8 cellular contexts compared by ENCODE assay signal in genomic region chr17:29140631-29141483, GRCh38. TPM values are rescaled to one million over a fixed set of nuclear protein-coding genes. Genes with fewer than 3 reads are reported as not detected.
DNase-seq lines count a peak whose midpoint lies in the region; ATAC-seq and TF ChIP-seq lines count a peak whose summit lies in the region.

No MANE protein-coding gene starts in this region.

- H3K9me3 ChIP-seq in CD8-positive, alpha-beta memory T cell (ENCODE audit: low read length): no peaks in the 10 kb centered on the region
- no peaks in the 10 kb centered on the region for H3K9me3 ChIP-seq in Karpas-422 (ENCODE audit: low read length)
- no peaks in the 10 kb centered on the region for H3K9me3 ChIP-seq in parathyroid adenoma (ENCODE audit: control insufficient read depth, low read length)

- peak overlapping the region; percentile 97 to 99 (median 98) for H3K27ac Mint-ChIP-seq in CD8-positive, alpha-beta memory T cell
- H3K27ac Mint-ChIP-seq in activated CD4-positive, alpha-beta T cell treated with anti-CD3 and anti-CD28 coated beads, Interleukin-2, amount 10 ng/mL, durations not matched to agents 24 days and 14 days: peak overlapping the region; percentile 96

- H3K36me3 ChIP-seq in CD8-positive, alpha-beta memory T cell (ENCODE audit: insufficient read depth, low read length): peaks cover 12% of the 10 kb centered on the region
- H3K36me3 ChIP-seq in Karpas-422 (ENCODE audit: insufficient read depth, low read length) (no peaks in the 10 kb centered on the region), parathyroid adenoma (ENCODE audit: control insufficient read depth, insufficient read depth, low read length) (no peaks in the 10 kb centered on the region)

- ATAC-seq in esophagus mucosa (peak; percentile 3), HG02885 (IDR thresholded peaks at IDR 0.05; ENCODE audit: poor library complexity, unreplicated experiment) (no peak), HG03139 (IDR thresholded peaks at IDR 0.05; ENCODE audit: unreplicated experiment) (no peak)

- peak overlapping the region; percentile 68 for H3K4me2 ChIP-seq in Karpas-422 (ENCODE audit: low read depth, low read length, poor library complexity, severe bottlenecking)
- H3K4me2 ChIP-seq in parathyroid adenoma (ENCODE audit: low read length): peak overlapping the region; percentile 37

- intact Hi-C loops in activated CD4-positive, alpha-beta T cell treated with anti-CD3 and anti-CD28 coated beads, Interleukin-2, amount 10 ng/mL, durations not matched to agents 24 days and 14 days (cut with micrococcal nuclease): loop anchor here (1.0 to 10.0 kb wide), 2 partner anchors 153 to 416 kb away; partner anchors contain the start of genes NEK8, NUFIP2 and TLCD1

- no peaks in the 10 kb centered on the region for H3K9me3 Mint-ChIP-seq in CD8-positive, alpha-beta memory T cell
- H3K9me3 Mint-ChIP-seq in activated CD4-positive, alpha-beta T cell treated with anti-CD3 and anti-CD28 coated beads, Interleukin-2, amount 10 ng/mL, durations not matched to agents 24 days and 14 days: no peaks in the 10 kb centered on the region

- H3K27ac ChIP-seq in CD8-positive, alpha-beta memory T cell (ENCODE audit: low read depth, low read length): peak overlapping the region; percentile 48
- H3K27ac ChIP-seq in Karpas-422 (ENCODE audit: low read length) (peak overlapping the region; percentile 71), parathyroid adenoma (no peak overlapping the region)

- H4K20me1 ChIP-seq in Karpas-422 (ENCODE audit: insufficient read depth, low read depth, low read length): no peaks in the 10 kb centered on the region

- H3K4me1 ChIP-seq in CD8-positive, alpha-beta memory T cell (ENCODE audit: insufficient read depth, low read length): peaks cover 63% of the 10 kb centered on the region
- H3K4me1 ChIP-seq in Karpas-422 (ENCODE audit: low read length) (peaks cover 60% of the 10 kb centered on the region), parathyroid adenoma (peaks cover 19% of the 10 kb centered on the region)

- peaks cover 6% of the 10 kb centered on the region; the same call in 1 of the 2 replicates for H3K79me2 ChIP-seq in Karpas-422 (ENCODE audit: low read length)
- peaks cover 27% of the 10 kb centered on the region for H3K79me2 ChIP-seq in parathyroid adenoma

- no peak for TF ChIP-seq CTCF in parathyroid adenoma (IDR thresholded peaks at IDR 0.05)

- H2AFZ ChIP-seq in Karpas-422 (ENCODE audit: low read length): peak overlapping the region; percentile 60
- H2AFZ ChIP-seq in parathyroid adenoma: no peak overlapping the region

- no peaks in the 10 kb centered on the region for H3K27me3 ChIP-seq in CD8-positive, alpha-beta memory T cell (ENCODE audit: insufficient read depth, low read length, poor library complexity, severe bottlenecking)
- H3K27me3 ChIP-seq in Karpas-422 (ENCODE audit: low read length): no peaks in the 10 kb centered on the region
- H3K27me3 ChIP-seq in parathyroid adenoma (ENCODE audit: control insufficient read depth, insufficient read depth, low read length): no peaks in the 10 kb centered on the region

- CTCF ChIA-PET in CD8-positive, alpha-beta memory T cell (lab: Charles Lee): interaction anchor here (0.8 to 4.9 kb wide), 9 partner anchors 8 to 150 kb away, joined by 3 to 44 read pairs (median 7); partner anchors contain the start of gene MYO18A

- H3K4me3 Mint-ChIP-seq in CD8-positive, alpha-beta memory T cell: peak overlapping the region; percentile 87 to 97 (median 95)
- H3K4me3 Mint-ChIP-seq in activated CD4-positive, alpha-beta T cell treated with anti-CD3 and anti-CD28 coated beads, Interleukin-2, amount 10 ng/mL, durations not matched to agents 24 days and 14 days: peak overlapping the region; percentile 88

- H3K4me1 Mint-ChIP-seq in CD8-positive, alpha-beta memory T cell: peaks cover 63 to 90% (median 78%) of the 10 kb centered on the region in 3 donors
- peaks cover 68% of the 10 kb centered on the region for H3K4me1 Mint-ChIP-seq in activated CD4-positive, alpha-beta T cell treated with anti-CD3 and anti-CD28 coated beads, Interleukin-2, amount 10 ng/mL, durations not matched to agents 24 days and 14 days

- peak overlapping the region; percentile 62 for H3K4me3 ChIP-seq in CD8-positive, alpha-beta memory T cell (ENCODE audit: low read length)
- H3K4me3 ChIP-seq in Karpas-422 (ENCODE audit: low read length) (peak overlapping the region; percentile 67), parathyroid adenoma (ENCODE audit: low read depth, low read length) (peak overlapping the region; percentile 33)

- H3K27me3 Mint-ChIP-seq in CD8-positive, alpha-beta memory T cell: peaks cover 0 to 2% of the 10 kb centered on the region in 2 donors
- no peaks in the 10 kb centered on the region for H3K27me3 Mint-ChIP-seq in activated CD4-positive, alpha-beta T cell treated with anti-CD3 and anti-CD28 coated beads, Interleukin-2, amount 10 ng/mL, durations not matched to agents 24 days and 14 days

- POLR2A ChIA-PET in CD8-positive, alpha-beta memory T cell (lab: Charles Lee): interaction anchor here (0.5 to 3.5 kb wide), 11 partner anchors 8 to 429 kb away, joined by 3 to 20 read pairs (median 7); partner anchors contain the start of genes MYO18A, NUFIP2, PHF12 and PROCA1

- H3K9ac ChIP-seq in Karpas-422 (ENCODE audit: low read length) (peak overlapping the region; percentile 77), parathyroid adenoma (no peak overlapping the region)

- H3K9me2 ChIP-seq in Karpas-422 (replicated peaks; ENCODE audit: insufficient read depth, low read length): no peaks in the 10 kb centered on the region

- peak; percentile 44 to 79 (median 63) for DNase-seq in CD8-positive, alpha-beta memory T cell
- DNase-seq in Karpas-422 (peak; percentile 74), HUDEP-2 (lab: John Stamatoyannopoulos, UW; ENCODE audit: unreplicated experiment in 76 of 76) (no peak)
- peak; percentile 86 for DNase-seq in activated CD4-positive, alpha-beta T cell treated with anti-CD3 and anti-CD28 coated beads, Interleukin-2, amount 10 ng/mL, durations not matched to agents 24 days and 14 days

- H3K36me3 Mint-ChIP-seq in CD8-positive, alpha-beta memory T cell: peaks cover 0 to 21% (median 2%) of the 10 kb centered on the region in 3 donors
- H3K36me3 Mint-ChIP-seq in activated CD4-positive, alpha-beta T cell treated with anti-CD3 and anti-CD28 coated beads, Interleukin-2, amount 10 ng/mL, durations not matched to agents 24 days and 14 days (ENCODE audit: low read depth): peaks cover 7% of the 10 kb centered on the region

RNA-seq across cellular contexts. Expression of gene MYO18A, which starts 39.3 kb away (rescaled TPM):
- 10 to 100 TPM; 34.0 to 39.7 TPM for total RNA-seq in CD8-positive, alpha-beta memory T cell
- 39.7 TPM for polyA plus RNA-seq in CD8-positive, alpha-beta memory T cell
- total RNA-seq in Karpas-422 (2014; rRNA removed; shearing (Covaris generic); ENCODE audit: low replicate concordance): 16.4 and 54.6 TPM in 2 replicates
- 36.6 and 37.9 TPM in 2 replicates for total RNA-seq in activated CD4-positive, alpha-beta T cell treated with anti-CD3 and anti-CD28 coated beads, Interleukin-2, amount 10 ng/mL, durations not matched to agents 24 days and 14 days
- total RNA-seq in esophagus mucosa: 51.7 TPM

Comparison
In these comparisons a context has a peak if more than half of its experiments do, and no peak if none do; other contexts are left out.
1. DNase-seq: peak in CD8-positive, alpha-beta memory T cell (5 of 5), Karpas-422 (single experiment) and activated CD4-positive, alpha-beta T cell treated with anti-CD3 and anti-CD28 coated beads, Interleukin-2, amount 10 ng/mL, durations not matched to agents 24 days and 14 days (single experiment); none in HUDEP-2 (0 of 76).
2. Peak in every context shown above with its lines, with median percentiles within 50 percentile points of each other: H3K4me3 ChIP-seq.